Comparison of ENCODE assay signal across 8 cellular contexts in genomic region chr17:63434951-63435571, GRCh38. TPM values are rescaled to one million over a fixed set of nuclear protein-coding genes. Genes with fewer than 3 reads are reported as not detected.
DNase-seq lines count a peak whose midpoint lies in the region; ATAC-seq, FAIRE-seq and TF ChIP-seq lines count a peak whose summit lies in the region.
"Had no signal": no experiment of that assay in that cellular context is flagged by ENCODE, and none has a peak within 500 bp of the region (broad histone marks: within the 10 kb centered on the region; RNA-seq: fewer than 3 reads in every experiment).

No MANE protein-coding gene starts in this region.

- no peaks in the 10 kb centered on the region for H3K9me2 ChIP-seq in PC-9 (ENCODE audit: insufficient read depth)

- no peak overlapping the region for H3K9ac ChIP-seq in HepG2 (ENCODE audit: insufficient read depth, low read depth, low read length)

- TF ChIP-seq EP300 in HepG2 (IDR thresholded peaks at IDR 0.05; ENCODE audit: low read depth in 2 of 2, low read length in 2 of 2) (no peak), HepG2 (CRISPR knock-in tag; IDR thresholded peaks at IDR 0.05; ENCODE audit: borderline replicate concordance) (no peak)

- in situ Hi-C loops in GM13977 (cut with MboI; ENCODE audit: low pct_unique_long_range_greater_than_20kb, low sequenced_read_pairs, unreplicated experiment), result loop anchor here (25.0 kb wide), 1 partner anchor 402 kb away; the partner anchor contains the start of genes FTSJ3, PSMC5 and SMARCD2
- in situ Hi-C loops in HepG2 (cut with HindIII; ENCODE audit: extremely low pct_ligation_motif_present, low pct_unique_long_range_greater_than_20kb), result no loop called here

- TF ChIP-seq CTCF in GM13977 (IDR thresholded peaks at IDR 0.05; ENCODE audit: extremely low read depth, insufficient read depth, missing control alignments) (peak; percentile 9), PC-9 (conservative IDR thresholded peaks at IDR 0.05) (no peak; the same call in 1 of the 2 replicates), HepG2 (CRISPR knock-in tag; IDR thresholded peaks at IDR 0.05) (peak; percentile 24; the same call in 1 of the 2 replicates), vagina (IDR thresholded peaks at IDR 0.05) (no peak)

- 80% methylated on average over 25 of the region's 25 CpGs for WGBS in HepG2 (ENCODE audit: low lambda C conversion rate)

- H3K9me3 ChIP-seq in PC-9 (ENCODE audit: insufficient read depth, low read depth), result no peaks in the 10 kb centered on the region
- H3K9me3 ChIP-seq in HepG2 (ENCODE audit: low read length), result no peaks in the 10 kb centered on the region
- no peaks in the 10 kb centered on the region for H3K9me3 ChIP-seq in vagina

- no TSS peak for BruUV-seq in PC-9 (replicated peaks; lab: Mats Ljungman, UMichigan)
- no TSS peak for BruUV-seq in HepG2 (replicated peaks; lab: Mats Ljungman, UMichigan)

- H3K4me1 ChIP-seq in PC-9 (replicated peaks; ENCODE audit: insufficient read depth) (peaks cover 11% of the 10 kb centered on the region), HepG2 (ENCODE audit: insufficient read depth, low read length) (peaks cover 55% of the 10 kb centered on the region), vagina (peaks cover 82% of the 10 kb centered on the region)

- TF ChIP-seq POLR2A in HepG2 (IDR thresholded peaks at IDR 0.05; ENCODE audit: insufficient read depth in 1 of 2, low read depth in 2 of 2, low read length in 2 of 2), result no peak
- no peak for TF ChIP-seq POLR2A in vagina (IDR thresholded peaks at IDR 0.05)

- no peaks in the 10 kb centered on the region for H3K27me3 ChIP-seq in PC-9 (ENCODE audit: insufficient read depth, low read depth)
- 0 out of 5 replicates have a peak, but pooled peaks cover 0 to 3% of the 10 kb centered on the region in 2 experiments for H3K27me3 ChIP-seq in HepG2 (ENCODE audit: control insufficient read depth in 1 of 2, insufficient read depth in 2 of 2, low read length in 2 of 2)
- no peaks in the 10 kb centered on the region for H3K27me3 ChIP-seq in vagina

- H2AFZ ChIP-seq in PC-9, result no peak overlapping the region
- no peak overlapping the region for H2AFZ ChIP-seq in HepG2 (ENCODE audit: low read length)

- H3K79me2 ChIP-seq in PC-9 (ENCODE audit: low read depth), result peaks cover under 1% of the 10 kb centered on the region; the same call in 1 of the 2 replicates
- H3K79me2 ChIP-seq in HepG2 (ENCODE audit: insufficient read depth, low read length), result no peaks in the 10 kb centered on the region

- no peak for FAIRE-seq in HepG2 (lab: Jason Lieb, UNC)
- FAIRE-seq: TTC549 had no signal

- no peak overlapping the region for H3K4me3 ChIP-seq in PC-9
- no peak overlapping the region for H3K4me3 ChIP-seq in HepG2 (replicated peaks in 1 of 3; ENCODE audit: insufficient read depth in 1 of 3, low read depth in 2 of 3, low read length in 3 of 3)
- no peak overlapping the region for H3K4me3 ChIP-seq in vagina

- intact Hi-C loops in PC-9 (cut with micrococcal nuclease; ENCODE audit: unreplicated experiment) (loop anchor here (2.0 kb wide), 1 partner anchor 44 kb away; no protein-coding TSS in a partner anchor), HepG2 (cut with micrococcal nuclease; ENCODE audit: unreplicated experiment) (no loop called here), vagina (cut with DNase I) (loop anchor here (5.0 kb wide), 2 partner anchors 42 to 167 kb away; partner anchors contain the start of genes ACE and TACO1)

- H3K36me3 ChIP-seq in PC-9 (ENCODE audit: low read depth) (0 out of 2 replicates have a peak, but pooled peaks cover 7% of the 10 kb centered on the region), HepG2 (replicated peaks in 1 of 2; ENCODE audit: control insufficient read depth in 1 of 2, insufficient read depth in 2 of 2, low read length in 2 of 2) (no peaks in the 10 kb centered on the region), vagina (no peaks in the 10 kb centered on the region)

- ATAC-seq in HepG2 (no peak), HG02870 (IDR thresholded peaks at IDR 0.05; ENCODE audit: unreplicated experiment) (no peak)

- DNase-seq in GM13977 (ENCODE audit: low spot score) (no peak), PC-9 (peak; percentile 68 to 89), HepG2 (ENCODE audit: low spot score) (no peak), vagina (ENCODE audit: extremely low spot score in 2 of 2) (no peak), NCI-H1105 (lab: John Stamatoyannopoulos, UW) (no peak)
- DNase-seq in central memory CD4-positive, alpha-beta T cell, result peak; percentile 77

- H3K27ac ChIP-seq in PC-9 (no peak overlapping the region), HepG2 (ENCODE audit: extremely low read length, insufficient read depth, low read length) (no peak overlapping the region), vagina (peak overlapping the region; percentile 69)

- CTCF ChIA-PET in PC-9 (lab: Charles Lee), result interaction anchor here (0.6 to 1.5 kb wide), 4 partner anchors 9 to 115 kb away, joined by 3 to 12 read pairs (median 6); no protein-coding TSS in a partner anchor
- CTCF ChIA-PET in HepG2 (lab: Yijun Ruan, JAX; ENCODE audit: low intra/inter-chr PET ratio, low total read pairs), result no interaction called here

- H3K4me2 ChIP-seq in PC-9 (no peak overlapping the region), HepG2 (ENCODE audit: low read depth, low read length) (no peak overlapping the region)

- POLR2A ChIA-PET in PC-9 (lab: Charles Lee; ENCODE audit: unreplicated experiment), result interaction anchor here (1.0 kb wide), 1 partner anchor 12 kb away, joined by 7 read pairs; no protein-coding TSS in a partner anchor
- POLR2A ChIA-PET in HepG2 (lab: Yijun Ruan, JAX), result no interaction called here

- TF ChIP-seq RAD21 in HepG2 (CRISPR knock-in tag; IDR thresholded peaks at IDR 0.05), result no peak

- peaks cover 71% of the 10 kb centered on the region for H3F3A ChIP-seq in PC-9 (ENCODE audit: insufficient read depth, low read depth)

- H4K20me1 ChIP-seq in PC-9 (ENCODE audit: insufficient read depth) (peaks cover 6% of the 10 kb centered on the region), HepG2 (ENCODE audit: insufficient read depth, low read length) (no peaks in the 10 kb centered on the region)

TF ChIP-seq in HepG2, 621 proteins besides CTCF, POLR2A, EP300 and RAD21 (continues in another document):
- no peak for TF ChIP-seq POLR2AphosphoS2 (IDR thresholded peaks at IDR 0.05; ENCODE audit: low read depth, low read length)
- TF ChIP-seq ZNF17 (CRISPR knock-in tag; IDR thresholded peaks at IDR 0.05), result no peak

RNA-seq across cellular contexts. Expression of gene CYB561, which starts 11.0 kb away (rescaled TPM):
- total RNA-seq in PC-9 (2021), result 61.6 and 71.6 TPM in 2 replicates
- total RNA-seq in HepG2 (2016; rRNA removed; fragmentation: Illumina TruSeq; extraction: Trizol), result 3.1 and 6.7 TPM in 2 replicates
- 2.0 TPM in 2 replicates for total RNA-seq in HepG2 (2016; cell fraction: cytosol; rRNA removed; fragmentation: Illumina TruSeq; extraction: Trizol; ENCODE audit: low read depth)
- total RNA-seq in HepG2 (2016; cell fraction: insoluble cytoplasmic fraction; rRNA removed; fragmentation: Illumina TruSeq; extraction: Trizol), result 3.7 and 6.3 TPM in 2 replicates
- 5.5 and 6.5 TPM in 2 replicates for total RNA-seq in HepG2 (2016; cell fraction: membrane; rRNA removed; fragmentation: Illumina TruSeq; extraction: Trizol)
- 3.5 and 4.9 TPM in 2 replicates for total RNA-seq in HepG2 (2016; cell fraction: nucleus; rRNA removed; fragmentation: Illumina TruSeq; extraction: Trizol)
- polyA plus RNA-seq in HepG2 (2011; rRNA removed), result 1.5 and 1.6 TPM in 2 replicates
- 1.1 and 1.3 TPM in 2 replicates for polyA plus RNA-seq in HepG2 (2011; cell fraction: cytosol; rRNA removed)
- 2.1 and 2.4 TPM in 2 replicates for polyA plus RNA-seq in HepG2 (2011; cell fraction: nucleus; rRNA removed)
- polyA plus RNA-seq in HepG2 (2012), result 1.1 and 1.3 TPM in 2 replicates
- polyA plus RNA-seq in HepG2 (2016; cell fraction: cytosol; fragmentation: Illumina TruSeq; extraction: Trizol; ENCODE audit: low read depth), result 1.9 and 2.3 TPM in 2 replicates
- polyA plus RNA-seq in HepG2 (2016; cell fraction: insoluble cytoplasmic fraction; fragmentation: Illumina TruSeq; extraction: Trizol; ENCODE audit: low read depth), result 3.5 and 4.0 TPM in 2 replicates
- 4.5 and 4.6 TPM in 2 replicates for polyA plus RNA-seq in HepG2 (2016; cell fraction: membrane; fragmentation: Illumina TruSeq; extraction: Trizol; ENCODE audit: low read depth)
- polyA plus RNA-seq in HepG2 (2016; cell fraction: nucleus; fragmentation: Illumina TruSeq; extraction: Trizol; ENCODE audit: insufficient read depth, low read depth), result 9.1 TPM in 2 replicates
- 10.1 and 69.6 TPM in 2 replicates for polyA minus RNA-seq in HepG2 (2011; rRNA and poly(A)+ RNA removed; ENCODE audit: low replicate concordance)
- polyA minus RNA-seq in HepG2 (2011; cell fraction: cytosol; rRNA and poly(A)+ RNA removed), result 1.1 TPM in 2 replicates
- polyA minus RNA-seq in HepG2 (2011; cell fraction: nucleus; rRNA and poly(A)+ RNA removed), result 1.4 and 2.6 TPM in 2 replicates
- total RNA-seq in vagina, result 46.2 TPM

RNA-seq across cellular contexts. Expression of gene ACE, which starts 41.8 kb away (rescaled TPM):
- total RNA-seq in PC-9 (2021), result 0.76 and 1.4 TPM in 2 replicates
- total RNA-seq in HepG2 (2016; rRNA removed; fragmentation: Illumina TruSeq; extraction: Trizol), result 0.13 TPM in 1 of 2 replicates, not detected in the other
- not detected in 2 replicates for total RNA-seq in HepG2 (2016; cell fraction: cytosol; rRNA removed; fragmentation: Illumina TruSeq; extraction: Trizol; ENCODE audit: low read depth)
- total RNA-seq in HepG2 (2016; cell fraction: insoluble cytoplasmic fraction; rRNA removed; fragmentation: Illumina TruSeq; extraction: Trizol), result 0.15 TPM in 1 of 2 replicates, not detected in the other
- total RNA-seq in HepG2 (2016; cell fraction: membrane; rRNA removed; fragmentation: Illumina TruSeq; extraction: Trizol), result not detected in 2 replicates
- not detected in 2 replicates for total RNA-seq in HepG2 (2016; cell fraction: nucleus; rRNA removed; fragmentation: Illumina TruSeq; extraction: Trizol)
- polyA plus RNA-seq in HepG2 (2011; rRNA removed), result 0.03 and 0.08 TPM in 2 replicates
- 0.05 TPM in 1 of 2 replicates, not detected in the other for polyA plus RNA-seq in HepG2 (2011; cell fraction: cytosol; rRNA removed)
- polyA plus RNA-seq in HepG2 (2011; cell fraction: nucleus; rRNA removed), result 0.09 and 0.11 TPM in 2 replicates
- 0.13 and 0.23 TPM in 2 replicates for polyA plus RNA-seq in HepG2 (2012)
- polyA plus RNA-seq in HepG2 (2016; cell fraction: cytosol; fragmentation: Illumina TruSeq; extraction: Trizol; ENCODE audit: low read depth), result not detected in 2 replicates
- not detected in 2 replicates for polyA plus RNA-seq in HepG2 (2016; cell fraction: insoluble cytoplasmic fraction; fragmentation: Illumina TruSeq; extraction: Trizol; ENCODE audit: low read depth)
- polyA plus RNA-seq in HepG2 (2016; cell fraction: membrane; fragmentation: Illumina TruSeq; extraction: Trizol; ENCODE audit: low read depth), result not detected in 2 replicates
- polyA plus RNA-seq in HepG2 (2016; cell fraction: nucleus; fragmentation: Illumina TruSeq; extraction: Trizol; ENCODE audit: insufficient read depth, low read depth), result 0.56 TPM in 1 of 2 replicates, not detected in the other
- 0.37 TPM in 1 of 2 replicates, not detected in the other for polyA minus RNA-seq in HepG2 (2011; rRNA and poly(A)+ RNA removed; ENCODE audit: low replicate concordance)
- polyA minus RNA-seq in HepG2 (2011; cell fraction: cytosol; rRNA and poly(A)+ RNA removed), result not detected in 2 replicates
- 0.26 TPM in 1 of 2 replicates, not detected in the other for polyA minus RNA-seq in HepG2 (2011; cell fraction: nucleus; rRNA and poly(A)+ RNA removed)
- 9.6 TPM for total RNA-seq in vagina

Comparison
In these comparisons a context has a peak if more than half of its experiments do, and no peak if none do; other contexts are left out.
1. DNase-seq: peak in PC-9 (2 of 2) and central memory CD4-positive, alpha-beta T cell (single experiment); none in GM13977 (single experiment), HepG2 (single experiment), vagina (0 of 2) and NCI-H1105 (single experiment).
2. CTCF ChIP-seq: peak in GM13977 (single experiment) and HepG2 (single experiment); none in PC-9 (single experiment) and vagina (0 of 3).